Comparison of ENCODE assay signal across 1 cellular context in the genomic region with DNA sequence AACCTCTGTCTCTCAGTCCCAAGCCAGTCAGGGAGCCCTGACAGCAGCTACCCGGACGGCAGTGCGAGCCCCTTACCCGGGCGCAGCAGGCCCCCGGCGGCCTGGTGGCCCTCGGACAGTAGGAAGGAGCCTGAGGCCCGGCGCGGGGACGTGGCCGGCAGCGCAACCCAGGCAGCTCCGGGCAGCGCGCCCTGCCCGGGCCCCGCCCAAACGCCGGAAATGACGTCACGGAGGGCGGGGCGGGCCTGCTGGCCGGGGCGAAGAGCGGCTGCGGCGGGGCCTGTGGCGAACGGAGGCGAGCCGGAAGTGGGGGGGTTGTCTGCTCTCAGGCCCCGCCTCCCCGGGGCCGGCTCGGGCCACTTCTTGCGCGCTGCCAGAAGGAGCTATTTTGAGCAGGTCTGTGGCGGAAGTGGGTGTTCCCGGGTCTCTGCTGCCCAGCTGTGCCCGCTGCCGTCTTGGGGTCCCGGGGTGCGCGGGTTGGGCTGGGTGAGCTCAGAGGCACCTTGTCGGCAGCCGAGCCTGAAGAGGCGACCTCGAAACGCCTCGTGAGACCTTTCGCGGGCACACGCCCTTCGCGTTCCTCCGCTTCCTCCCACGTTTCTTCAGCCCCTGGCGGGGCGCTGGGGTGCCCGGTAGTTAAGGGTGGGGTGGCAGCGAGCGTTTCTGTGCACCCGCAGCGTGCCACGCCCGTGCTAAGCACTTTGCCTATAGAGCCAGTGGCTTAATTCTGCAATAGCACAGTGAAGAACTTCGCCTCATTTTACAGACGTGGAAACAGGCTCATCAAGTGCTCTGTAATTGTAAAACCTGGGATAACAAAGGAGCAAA.
TF ChIP-seq lines count a peak whose summit lies in the region.

C11orf24 (minus strand) TSS at position 193 of the 828 bp plus-strand sequence. CDS start 8,206 bp downstream, outside the sequence.

TF ChIP-seq in HepG2, 621 proteins besides CTCF, POLR2A, EP300 and RAD21 (continued from another document and continues in another):
- TF ChIP-seq GMEB1 (CRISPR knock-in tag; IDR thresholded peaks at IDR 0.05; ENCODE audit: borderline replicate concordance), result peak; percentile 54; the same call in 1 of the 2 replicates
- TF ChIP-seq ZSCAN29 (CRISPR knock-in tag; conservative IDR thresholded peaks at IDR 0.05), result no peak
- no peak for TF ChIP-seq NCOA5 (CRISPR knock-in tag; IDR thresholded peaks at IDR 0.05)
- TF ChIP-seq ZNF33A (CRISPR knock-in tag; IDR thresholded peaks at IDR 0.05; ENCODE audit: borderline replicate concordance), result no peak
- TF ChIP-seq ZNF546 (CRISPR knock-in tag; conservative IDR thresholded peaks at IDR 0.05), result peak; percentile 65; the same call in 1 of the 2 replicates
- TF ChIP-seq ZNF20 (CRISPR knock-in tag; IDR thresholded peaks at IDR 0.05), result 0 out of 2 replicates have a peak, but pooled peaks have one; percentile 66
- TF ChIP-seq ZNF430 (CRISPR knock-in tag; IDR thresholded peaks at IDR 0.05), result no peak; the same call in 1 of the 2 replicates
- no peak for TF ChIP-seq ZNF317 (CRISPR knock-in tag; IDR thresholded peaks at IDR 0.05)
- TF ChIP-seq ZSCAN25 (CRISPR knock-in tag; IDR thresholded peaks at IDR 0.05), result no peak
- TF ChIP-seq CENPT (CRISPR knock-in tag; IDR thresholded peaks at IDR 0.05; ENCODE audit: low read depth), result 0 out of 2 replicates have a peak, but pooled peaks have one; percentile 66
- no peak for TF ChIP-seq WIZ (CRISPR knock-in tag; IDR thresholded peaks at IDR 0.05)
- no peak for TF ChIP-seq MEIS2 (CRISPR knock-in tag; IDR thresholded peaks at IDR 0.05)
- no peak for TF ChIP-seq GLI4 (CRISPR knock-in tag; IDR thresholded peaks at IDR 0.05; ENCODE audit: borderline replicate concordance)
- TF ChIP-seq DMAP1 (CRISPR knock-in tag; IDR thresholded peaks at IDR 0.05), result no peak
- TF ChIP-seq TSC22D2 (CRISPR knock-in tag; IDR thresholded peaks at IDR 0.05; ENCODE audit: borderline replicate concordance), result no peak; the same call in 1 of the 2 replicates
- TF ChIP-seq PPARG (CRISPR knock-in tag; conservative IDR thresholded peaks at IDR 0.05), result no peak; the same call in 1 of the 2 replicates
- TF ChIP-seq ZNF558 (CRISPR knock-in tag; IDR thresholded peaks at IDR 0.05; ENCODE audit: borderline replicate concordance), result peak; percentile 63; the same call in 1 of the 2 replicates
- peak; percentile 89; the same call in 1 of the 2 replicates for TF ChIP-seq KLF12 (CRISPR knock-in tag; IDR thresholded peaks at IDR 0.05; ENCODE audit: borderline replicate concordance)
- TF ChIP-seq HHEX (CRISPR knock-in tag; IDR thresholded peaks at IDR 0.05), result no peak
- TF ChIP-seq ZNF788 (CRISPR knock-in tag; IDR thresholded peaks at IDR 0.05; ENCODE audit: borderline replicate concordance), result no peak; the same call in 1 of the 2 replicates
- no peak for TF ChIP-seq ZC3H4 (CRISPR knock-in tag; IDR thresholded peaks at IDR 0.05; ENCODE audit: borderline replicate concordance)
- no peak for TF ChIP-seq ZNF569 (CRISPR knock-in tag; IDR thresholded peaks at IDR 0.05; ENCODE audit: borderline replicate concordance)
- peak; percentile 69 for TF ChIP-seq AGO1 (IDR thresholded peaks at IDR 0.05; ENCODE audit: low read depth, low read length, poor library complexity, severe bottlenecking)
- TF ChIP-seq ZNF350 (CRISPR knock-in tag; IDR thresholded peaks at IDR 0.05; ENCODE audit: borderline replicate concordance, low read depth), result 0 out of 2 replicates have a peak, but pooled peaks have one; percentile 54
- TF ChIP-seq E2F2 (CRISPR knock-in tag; IDR thresholded peaks at IDR 0.05; ENCODE audit: borderline replicate concordance), result no peak; the same call in 1 of the 2 replicates
- no peak for TF ChIP-seq ZEB1 (IDR thresholded peaks at IDR 0.05; ENCODE audit: insufficient replicate concordance, low read depth)
- TF ChIP-seq TARDBP (CRISPR knock-in tag; IDR thresholded peaks at IDR 0.05), result no peak; the same call in none of the 2 replicates
- TF ChIP-seq, protein P1, sequence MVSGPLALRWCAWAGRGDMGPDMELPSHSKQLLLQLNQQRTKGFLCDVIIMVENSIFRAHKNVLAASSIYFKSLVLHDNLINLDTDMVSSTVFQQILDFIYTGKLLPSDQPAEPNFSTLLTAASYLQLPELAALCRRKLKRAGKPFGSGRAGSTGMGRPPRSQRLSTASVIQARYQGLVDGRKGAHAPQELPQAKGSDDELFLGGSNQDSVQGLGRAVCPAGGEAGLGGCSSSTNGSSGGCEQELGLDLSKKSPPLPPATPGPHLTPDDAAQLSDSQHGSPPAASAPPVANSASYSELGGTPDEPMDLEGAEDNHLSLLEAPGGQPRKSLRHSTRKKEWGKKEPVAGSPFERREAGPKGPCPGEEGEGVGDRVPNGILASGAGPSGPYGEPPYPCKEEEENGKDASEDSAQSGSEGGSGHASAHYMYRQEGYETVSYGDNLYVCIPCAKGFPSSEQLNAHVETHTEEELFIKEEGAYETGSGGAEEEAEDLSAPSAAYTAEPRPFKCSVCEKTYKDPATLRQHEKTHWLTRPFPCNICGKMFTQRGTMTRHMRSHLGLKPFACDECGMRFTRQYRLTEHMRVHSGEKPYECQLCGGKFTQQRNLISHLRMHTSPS (CRISPR knock-in tag; IDR thresholded peaks at IDR 0.05; ENCODE audit: low read depth), result peak; percentile 70
- TF ChIP-seq PTBP1 (IDR thresholded peaks at IDR 0.05; ENCODE audit: low read depth, low read length, poor library complexity, severe bottlenecking), result no peak
- no peak for TF ChIP-seq DPF2 (CRISPR knock-in tag; IDR thresholded peaks at IDR 0.05; ENCODE audit: borderline replicate concordance, low read depth)
- no peak; the same call in 1 of the 2 replicates for TF ChIP-seq MYNN (CRISPR knock-in tag; IDR thresholded peaks at IDR 0.05; ENCODE audit: low read depth)
- TF ChIP-seq SIN3B (IDR thresholded peaks at IDR 0.05; ENCODE audit: low read length), result no peak
- no peak for TF ChIP-seq JDP2 (CRISPR knock-in tag; IDR thresholded peaks at IDR 0.05; ENCODE audit: borderline replicate concordance)
- TF ChIP-seq PAWR (CRISPR knock-in tag; IDR thresholded peaks at IDR 0.05; ENCODE audit: borderline replicate concordance), result no peak
- peak; percentile 70 for TF ChIP-seq TOPORS (CRISPR knock-in tag; IDR thresholded peaks at IDR 0.05)
- TF ChIP-seq FOXA3 (CRISPR knock-in tag; IDR thresholded peaks at IDR 0.05), result no peak; the same call in none of the 2 replicates
- no peak for TF ChIP-seq RELA (CRISPR knock-in tag; IDR thresholded peaks at IDR 0.05)
- TF ChIP-seq GTF2F1 (IDR thresholded peaks at IDR 0.05; ENCODE audit: low read length), result no peak
- no peak for TF ChIP-seq SYNCRIP (IDR thresholded peaks at IDR 0.05; ENCODE audit: insufficient read depth, low read depth, low read length)
- 0 out of 2 replicates have a peak, but pooled peaks have one; percentile 69 for TF ChIP-seq ZZZ3 (CRISPR knock-in tag; IDR thresholded peaks at IDR 0.05; ENCODE audit: borderline replicate concordance)
- TF ChIP-seq ZNF557 (CRISPR knock-in tag; IDR thresholded peaks at IDR 0.05), result no peak
- TF ChIP-seq, protein P2, sequence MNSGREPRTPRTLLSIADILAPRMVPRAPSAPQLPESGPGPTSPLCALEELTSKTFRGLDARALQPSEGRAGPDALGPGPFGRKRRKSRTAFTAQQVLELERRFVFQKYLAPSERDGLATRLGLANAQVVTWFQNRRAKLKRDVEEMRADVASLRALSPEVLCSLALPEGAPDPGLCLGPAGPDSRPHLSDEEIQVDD (CRISPR knock-in tag; IDR thresholded peaks at IDR 0.05; ENCODE audit: borderline replicate concordance), result no peak; the same call in 1 of the 2 replicates
- TF ChIP-seq MTA1 (CRISPR knock-in tag; IDR thresholded peaks at IDR 0.05; ENCODE audit: borderline replicate concordance), result no peak
- TF ChIP-seq, protein P3, sequence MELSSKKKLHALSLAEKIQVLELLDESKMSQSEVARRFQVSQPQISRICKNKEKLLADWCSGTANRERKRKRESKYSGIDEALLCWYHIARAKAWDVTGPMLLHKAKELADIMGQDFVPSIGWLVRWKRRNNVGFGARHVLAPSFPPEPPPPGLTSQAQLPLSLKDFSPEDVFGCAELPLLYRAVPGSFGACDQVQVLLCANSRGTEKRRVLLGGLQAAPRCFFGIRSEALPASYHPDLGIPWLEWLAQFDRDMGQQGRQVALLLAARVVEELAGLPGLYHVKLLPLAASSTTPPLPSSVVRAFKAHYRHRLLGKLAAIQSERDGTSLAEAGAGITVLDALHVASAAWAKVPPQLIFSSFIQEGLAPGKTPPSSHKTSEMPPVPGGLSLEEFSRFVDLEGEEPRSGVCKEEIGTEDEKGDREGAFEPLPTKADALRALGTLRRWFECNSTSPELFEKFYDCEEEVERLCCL (CRISPR knock-in tag; IDR thresholded peaks at IDR 0.05; ENCODE audit: borderline replicate concordance), result no peak
- peak; percentile 50; the same call in 1 of the 2 replicates for TF ChIP-seq SIN3A (IDR thresholded peaks at IDR 0.05; ENCODE audit: borderline replicate concordance, low read depth, low read length)
- TF ChIP-seq CBX5 (CRISPR knock-in tag; IDR thresholded peaks at IDR 0.05; ENCODE audit: borderline replicate concordance), result no peak
- peak; percentile 78; the same call in 1 of the 2 replicates for TF ChIP-seq ZBTB10 (CRISPR knock-in tag; IDR thresholded peaks at IDR 0.05; ENCODE audit: borderline replicate concordance)
- no peak for TF ChIP-seq RCOR2 (CRISPR knock-in tag; IDR thresholded peaks at IDR 0.05)
- no peak for TF ChIP-seq NFIB (CRISPR knock-in tag; IDR thresholded peaks at IDR 0.05; ENCODE audit: borderline replicate concordance)
- TF ChIP-seq ZNF124 (CRISPR knock-in tag; IDR thresholded peaks at IDR 0.05), result peak; percentile 23; the same call in 1 of the 2 replicates
- no peak for TF ChIP-seq THYN1 (CRISPR knock-in tag; IDR thresholded peaks at IDR 0.05; ENCODE audit: borderline replicate concordance, low read depth)
- TF ChIP-seq ZNF773 (CRISPR knock-in tag; IDR thresholded peaks at IDR 0.05; ENCODE audit: borderline replicate concordance), result no peak
- TF ChIP-seq ELF1 (CRISPR knock-in tag; IDR thresholded peaks at IDR 0.05), result peak; percentile 69
- peak; percentile 25; the same call in 1 of the 2 replicates for TF ChIP-seq RNF2 (conservative IDR thresholded peaks at IDR 0.05; ENCODE audit: low read depth)
- no peak for TF ChIP-seq U2AF2 (IDR thresholded peaks at IDR 0.05; ENCODE audit: low read depth, low read length)
- TF ChIP-seq HNF4G (IDR thresholded peaks at IDR 0.05; ENCODE audit: borderline replicate concordance, low read depth, low read length), result peak; percentile 38; the same call in 1 of the 2 replicates
- TF ChIP-seq HNF4G (CRISPR knock-in tag; IDR thresholded peaks at IDR 0.05; ENCODE audit: borderline replicate concordance, low read depth), result no peak
- no peak for TF ChIP-seq NRL (CRISPR knock-in tag; IDR thresholded peaks at IDR 0.05; ENCODE audit: borderline replicate concordance)
- peak; percentile 55; the same call in 1 of the 2 replicates for TF ChIP-seq ZSCAN22 (CRISPR knock-in tag; IDR thresholded peaks at IDR 0.05)
- TF ChIP-seq NAIF1 (CRISPR knock-in tag; IDR thresholded peaks at IDR 0.05; ENCODE audit: borderline replicate concordance), result 0 out of 2 replicates have a peak, but pooled peaks have one; percentile 27
- TF ChIP-seq SETDB1 (CRISPR knock-in tag; IDR thresholded peaks at IDR 0.05; ENCODE audit: borderline replicate concordance), result no peak
- no peak; the same call in 1 of the 2 replicates for TF ChIP-seq HIVEP1 (CRISPR knock-in tag; IDR thresholded peaks at IDR 0.05)
- no peak for TF ChIP-seq ZNF75D (CRISPR knock-in tag; IDR thresholded peaks at IDR 0.05; ENCODE audit: borderline replicate concordance)
- TF ChIP-seq CHD4 (IDR thresholded peaks at IDR 0.05; ENCODE audit: borderline replicate concordance, low read length), result no peak
- no peak for TF ChIP-seq HDAC6 (IDR thresholded peaks at IDR 0.05; ENCODE audit: low read depth, low read length)
